Comparison of ENCODE assay signal across 8 cellular contexts in genomic region chr6:31462964-31463940, GRCh38. TPM values are rescaled to one million over a fixed set of nuclear protein-coding genes. Genes with fewer than 3 reads are reported as not detected.
DNase-seq lines count a peak whose midpoint lies in the region; ATAC-seq and TF ChIP-seq lines count a peak whose summit lies in the region.

No MANE protein-coding gene starts in this region.

- peak overlapping the region; percentile 99 for H3K27ac Mint-ChIP-seq in natural killer cell treated with Interleukin-12 subunit alpha and Interleukin-12 subunit beta and Interleukin-15 and Interleukin-18, amount 100 ng/mL, for 72 hours
- peak overlapping the region; percentile 98 for H3K27ac Mint-ChIP-seq in stimulated activated memory B cell treated with anti-CD40 and anti-IgM and Interleukin-4, amounts not matched to agents 10 μg/mL and 1 μg/mL and 100 μg/mL, for 72 hours

- intact Hi-C loops in OCI-LY7 (cut with micrococcal nuclease; ENCODE audit: unreplicated experiment) = no loop called here

- DNase-seq in AG10803 (ENCODE audit: low read depth) = peak; percentile 57
- peak; percentile 86 for DNase-seq in OCI-LY7 (ENCODE audit: low spot score)
- DNase-seq in activated effector memory CD4-positive, alpha-beta T cell treated with Interleukin-2 at 50 U/mL for 16 hours = peak; percentile 86
- peak; percentile 73 for DNase-seq in fibroblast of the aortic adventitia (ENCODE audit: low read depth)
- DNase-seq in natural killer cell treated with Interleukin-12 subunit alpha and Interleukin-12 subunit beta and Interleukin-15 and Interleukin-18, amount 100 ng/mL, for 72 hours (ENCODE audit: low spot score) = peak; percentile 93

- peaks cover 58 to 61% of the 10 kb centered on the region in 2 donors for H3K4me1 Mint-ChIP-seq in natural killer cell treated with Interleukin-12 subunit alpha and Interleukin-12 subunit beta and Interleukin-15 and Interleukin-18, amount 100 ng/mL, for 72 hours (ENCODE audit: low read depth in 2 of 2)
- H3K4me1 Mint-ChIP-seq in stimulated activated memory B cell treated with anti-CD40 and anti-IgM and Interleukin-4, amounts not matched to agents 10 μg/mL and 1 μg/mL and 100 μg/mL, for 72 hours = peaks cover 55% of the 10 kb centered on the region

- H3K27ac ChIP-seq in OCI-LY7 (ENCODE audit: low read depth, low read length, poor library complexity, severe bottlenecking) = no peak overlapping the region

- peaks cover 4% of the 10 kb centered on the region; the same call in 1 of the 2 replicates for H3K79me2 ChIP-seq in OCI-LY7 (ENCODE audit: insufficient read depth, low read depth, low read length)

- peaks cover 23% of the 10 kb centered on the region for H3K36me3 Mint-ChIP-seq in natural killer cell treated with Interleukin-12 subunit alpha and Interleukin-12 subunit beta and Interleukin-15 and Interleukin-18, amount 100 ng/mL, for 72 hours
- H3K36me3 Mint-ChIP-seq in stimulated activated memory B cell treated with anti-CD40 and anti-IgM and Interleukin-4, amounts not matched to agents 10 μg/mL and 1 μg/mL and 100 μg/mL, for 72 hours = peaks cover 47% of the 10 kb centered on the region

- H4K20me1 ChIP-seq in OCI-LY7 (ENCODE audit: insufficient read depth, low read length) = no peaks in the 10 kb centered on the region

- peak; percentile 87 for ATAC-seq in HG03432 (IDR thresholded peaks at IDR 0.05; ENCODE audit: unreplicated experiment)
- ATAC-seq in natural killer cell treated with Interleukin-12 subunit alpha and Interleukin-12 subunit beta and Interleukin-15 and Interleukin-18, amount 100 ng/mL, for 72 hours = peak; percentile 97
- ATAC-seq in stimulated activated memory B cell treated with anti-CD40 and anti-IgM and Interleukin-4, amounts not matched to agents 10 μg/mL and 1 μg/mL and 100 μg/mL, for 72 hours = peak; percentile 98

- no peaks in the 10 kb centered on the region for H3K36me3 ChIP-seq in OCI-LY7 (ENCODE audit: insufficient read depth, low read length)

- H3K4me3 ChIP-seq in AG10803 (ENCODE audit: low read length) = peak overlapping the region; percentile 22
- H3K4me3 ChIP-seq in OCI-LY7 (ENCODE audit: low read depth, low read length, poor library complexity, severe bottlenecking) = peak overlapping the region; percentile 75
- H3K4me3 ChIP-seq in fibroblast of the aortic adventitia (ENCODE audit: low read depth, low read length) = peak overlapping the region; percentile 31

- POLR2A ChIA-PET in OCI-LY7 (lab: Charles Lee) = interaction anchor here (0.5 to 1.1 kb wide), 2 partner anchors 11 to 599 kb away, joined by 4 read pairs; no protein-coding TSS in a partner anchor

- H3K9me3 Mint-ChIP-seq in natural killer cell treated with Interleukin-12 subunit alpha and Interleukin-12 subunit beta and Interleukin-15 and Interleukin-18, amount 100 ng/mL, for 72 hours = no peaks in the 10 kb centered on the region
- no peaks in the 10 kb centered on the region for H3K9me3 Mint-ChIP-seq in stimulated activated memory B cell treated with anti-CD40 and anti-IgM and Interleukin-4, amounts not matched to agents 10 μg/mL and 1 μg/mL and 100 μg/mL, for 72 hours

- TSS peak; percentile 83 for BruUV-seq in OCI-LY7 (replicated peaks; lab: Mats Ljungman, UMichigan)

- H3K27me3 Mint-ChIP-seq in natural killer cell treated with Interleukin-12 subunit alpha and Interleukin-12 subunit beta and Interleukin-15 and Interleukin-18, amount 100 ng/mL, for 72 hours = peaks cover 0 to 3% of the 10 kb centered on the region in 2 donors
- no peaks in the 10 kb centered on the region for H3K27me3 Mint-ChIP-seq in stimulated activated memory B cell treated with anti-CD40 and anti-IgM and Interleukin-4, amounts not matched to agents 10 μg/mL and 1 μg/mL and 100 μg/mL, for 72 hours

- H2AFZ ChIP-seq in OCI-LY7 (ENCODE audit: low read length) = peak overlapping the region; percentile 99

- peak overlapping the region; percentile 91 for H3K4me2 ChIP-seq in OCI-LY7 (ENCODE audit: low read length)

- H3K9me3 ChIP-seq in OCI-LY7 (ENCODE audit: low read length) = no peaks in the 10 kb centered on the region

- H3K4me3 Mint-ChIP-seq in natural killer cell treated with Interleukin-12 subunit alpha and Interleukin-12 subunit beta and Interleukin-15 and Interleukin-18, amount 100 ng/mL, for 72 hours = peak overlapping the region; percentile 100
- peak overlapping the region; percentile 96 for H3K4me3 Mint-ChIP-seq in stimulated activated memory B cell treated with anti-CD40 and anti-IgM and Interleukin-4, amounts not matched to agents 10 μg/mL and 1 μg/mL and 100 μg/mL, for 72 hours

- H3K4me1 ChIP-seq in OCI-LY7 (ENCODE audit: insufficient read depth, low read length, poor library complexity, severe bottlenecking) = peaks cover 22% of the 10 kb centered on the region

- CTCF ChIA-PET in OCI-LY7 (lab: Charles Lee; ENCODE audit: unreplicated experiment) = no interaction called here

- H3K9me2 ChIP-seq in OCI-LY7 (ENCODE audit: insufficient read depth, low read length) = no peaks in the 10 kb centered on the region

- TF ChIP-seq POLR2A in GM19099 (IDR thresholded peaks at IDR 0.05; ENCODE audit: extremely low read depth, insufficient read length, low read depth) = peak; percentile 98

- no peak for TF ChIP-seq CTCF in AG10803 (conservative IDR thresholded peaks at IDR 0.05; ENCODE audit: low read length)
- TF ChIP-seq CTCF in OCI-LY7 (conservative IDR thresholded peaks at IDR 0.05; ENCODE audit: low read length) = no peak
- no peak for TF ChIP-seq CTCF in fibroblast of the aortic adventitia (IDR thresholded peaks at IDR 0.05; ENCODE audit: insufficient read depth, low read length)

RNA-seq across cellular contexts. Expression of gene MICB, which starts 34.7 kb away (rescaled TPM):
- total RNA-seq in OCI-LY7 (2014; rRNA removed; shearing (Covaris generic)) = 24.2 and 26.3 TPM in 2 replicates
- total RNA-seq in OCI-LY7 (2022) (32.4 and 33.9 TPM in 2 replicates), fibroblast of the aortic adventitia (ENCODE audit: low replicate concordance) (3.4 and 16.6 TPM in 2 replicates)
- total RNA-seq in natural killer cell treated with Interleukin-12 subunit alpha and Interleukin-12 subunit beta and Interleukin-15 and Interleukin-18, amount 100 ng/mL, for 72 hours = 10 to 100 TPM; 34.9 to 37.4 TPM

RNA-seq across cellular contexts. Expression of gene MICA, which starts 59.9 kb away (rescaled TPM):
- total RNA-seq in OCI-LY7 (2014; rRNA removed; shearing (Covaris generic)) = 11.9 and 15.3 TPM in 2 replicates
- 8.3 and 9.9 TPM in 2 replicates for total RNA-seq in OCI-LY7 (2022)
- 12.7 and 13.3 TPM in 2 replicates for total RNA-seq in fibroblast of the aortic adventitia (ENCODE audit: low replicate concordance)
- 10 to 100 TPM; 14.2 to 16.9 TPM for total RNA-seq in natural killer cell treated with Interleukin-12 subunit alpha and Interleukin-12 subunit beta and Interleukin-15 and Interleukin-18, amount 100 ng/mL, for 72 hours

Comparison
In these comparisons a context has a peak if more than half of its experiments do, and no peak if none do; other contexts are left out.
1. H3K4me3 ChIP-seq: peak in every context shown above with its lines; median percentile 75 in OCI-LY7; 31 in fibroblast of the aortic adventitia; 22 in AG10803.